8 cellular contexts compared by ENCODE assay signal in genomic region chr6:163416380-163416629, GRCh38. TPM values are rescaled to one million over a fixed set of nuclear protein-coding genes. Genes with fewer than 3 reads are reported as not detected.
DNase-seq lines count a peak whose midpoint lies in the region; ATAC-seq lines count a peak whose summit lies in the region.

No MANE protein-coding gene starts in this region.

- peak overlapping the region; percentile 87 to 100 (median 98) for H3K9ac ChIP-seq in subcutaneous abdominal adipose tissue (ENCODE audit: low read length in 5 of 5)

- H3K27me3 Mint-ChIP-seq in activated T-helper 1 cell treated with anti-CD3 and anti-CD28 coated beads, Interleukin-12 subunit alpha, Interleukin-12 subunit beta, Interleukin-2, Interleukin-4 antibody, amounts not matched to agents 30 ng/mL and 10 ng/mL and 1 ng/mL, durations not matched to agents 14 hours and 24 hours and 36 hours (ENCODE audit: insufficient read depth) = no peaks in the 10 kb centered on the region

- H3K36me3 ChIP-seq in subcutaneous abdominal adipose tissue (ENCODE audit: control insufficient read depth in 5 of 5, insufficient read depth in 5 of 5, low read length in 5 of 5) = no peaks in the 10 kb centered on the region

- no peak for ATAC-seq in HG02642 (IDR thresholded peaks at IDR 0.05; ENCODE audit: poor library complexity, unreplicated experiment)

- intact Hi-C loops in activated T-helper 1 cell treated with anti-CD3 and anti-CD28 coated beads, Interleukin-12 subunit alpha, Interleukin-12 subunit beta, Interleukin-2, Interleukin-4 antibody, amounts not matched to agents 30 ng/mL and 10 ng/mL and 1 ng/mL, durations not matched to agents 14 hours and 24 hours and 36 hours (cut with micrococcal nuclease) = loop anchor here (1.0 to 5.0 kb wide), 6 partner anchors 14 to 688 kb away; no protein-coding TSS in a partner anchor

- H3K4me3 ChIP-seq in iPS-18c (ENCODE audit: insufficient read depth, low read depth, low read length) (peak overlapping the region; percentile 87), subcutaneous abdominal adipose tissue (ENCODE audit: low read depth in 1 of 5, low read length in 5 of 5) (peak overlapping the region; percentile 83 to 99 (median 96))

- H3K9me3 ChIP-seq in iPS-18c (ENCODE audit: control insufficient read depth, insufficient read depth, low read length) (no peaks in the 10 kb centered on the region), subcutaneous abdominal adipose tissue (ENCODE audit: control insufficient read depth in 5 of 5, low read length in 5 of 5) (no peaks in the 10 kb centered on the region)

- peaks cover 3 to 47% (median 37%) of the 10 kb centered on the region in 5 donors for H3K4me1 ChIP-seq in subcutaneous abdominal adipose tissue (ENCODE audit: control insufficient read depth in 5 of 5, insufficient read depth in 5 of 5, low read length in 5 of 5)

- no peaks in the 10 kb centered on the region for H3K9me3 Mint-ChIP-seq in activated T-helper 1 cell treated with anti-CD3 and anti-CD28 coated beads, Interleukin-12 subunit alpha, Interleukin-12 subunit beta, Interleukin-2, Interleukin-4 antibody, amounts not matched to agents 30 ng/mL and 10 ng/mL and 1 ng/mL, durations not matched to agents 14 hours and 24 hours and 36 hours

- H3K27ac ChIP-seq in subcutaneous abdominal adipose tissue (ENCODE audit: low read depth, low read length) = peak overlapping the region; percentile 100

- peak; percentile 32 for DNase-seq in NCI-H748 (lab: John Stamatoyannopoulos, UW; ENCODE audit: unreplicated experiment)
- DNase-seq in NCI-H748 treated with DMSO at 0.1 percent for 48 hours (lab: John Stamatoyannopoulos, UW) = no peak
- DNase-seq in activated T-helper 1 cell treated with anti-CD3 and anti-CD28 coated beads, Interleukin-12 subunit alpha, Interleukin-12 subunit beta, Interleukin-2, Interleukin-4 antibody, amounts not matched to agents 30 ng/mL and 10 ng/mL and 1 ng/mL, durations not matched to agents 14 hours and 24 hours and 36 hours (ENCODE audit: low spot score) = no peak
- no peak for DNase-seq in NOMO-1 treated with DMSO at 0.1 percent for 48 hours (lab: John Stamatoyannopoulos, UW; ENCODE audit: unreplicated experiment)
- DNase-seq in NCI-H2081 (lab: John Stamatoyannopoulos, UW) = no peak

- H3K27me3 ChIP-seq in subcutaneous abdominal adipose tissue (ENCODE audit: control insufficient read depth in 5 of 5, insufficient read depth in 4 of 5, low read length in 5 of 5) = no peaks in the 10 kb centered on the region

- H3K27ac Mint-ChIP-seq in activated T-helper 1 cell treated with anti-CD3 and anti-CD28 coated beads, Interleukin-12 subunit alpha, Interleukin-12 subunit beta, Interleukin-2, Interleukin-4 antibody, amounts not matched to agents 30 ng/mL and 10 ng/mL and 1 ng/mL, durations not matched to agents 14 hours and 24 hours and 36 hours = peak overlapping the region; percentile 92

- H3K36me3 Mint-ChIP-seq in activated T-helper 1 cell treated with anti-CD3 and anti-CD28 coated beads, Interleukin-12 subunit alpha, Interleukin-12 subunit beta, Interleukin-2, Interleukin-4 antibody, amounts not matched to agents 30 ng/mL and 10 ng/mL and 1 ng/mL, durations not matched to agents 14 hours and 24 hours and 36 hours (ENCODE audit: low read depth) = peaks cover 1% of the 10 kb centered on the region

- H3K4me1 Mint-ChIP-seq in activated T-helper 1 cell treated with anti-CD3 and anti-CD28 coated beads, Interleukin-12 subunit alpha, Interleukin-12 subunit beta, Interleukin-2, Interleukin-4 antibody, amounts not matched to agents 30 ng/mL and 10 ng/mL and 1 ng/mL, durations not matched to agents 14 hours and 24 hours and 36 hours (ENCODE audit: low read depth) = peaks cover 63% of the 10 kb centered on the region

- H3K4me3 Mint-ChIP-seq in activated T-helper 1 cell treated with anti-CD3 and anti-CD28 coated beads, Interleukin-12 subunit alpha, Interleukin-12 subunit beta, Interleukin-2, Interleukin-4 antibody, amounts not matched to agents 30 ng/mL and 10 ng/mL and 1 ng/mL, durations not matched to agents 14 hours and 24 hours and 36 hours = peak overlapping the region; percentile 95

RNA-seq across cellular contexts. Expression of gene QKI, which starts 1.8 kb away (rescaled TPM):
- total RNA-seq in activated T-helper 1 cell treated with anti-CD3 and anti-CD28 coated beads, Interleukin-12 subunit alpha, Interleukin-12 subunit beta, Interleukin-2, Interleukin-4 antibody, amounts not matched to agents 30 ng/mL and 10 ng/mL and 1 ng/mL, durations not matched to agents 14 hours and 24 hours and 36 hours = 71.1 and 72.5 TPM in 2 replicates
